In the genomic region with DNA sequence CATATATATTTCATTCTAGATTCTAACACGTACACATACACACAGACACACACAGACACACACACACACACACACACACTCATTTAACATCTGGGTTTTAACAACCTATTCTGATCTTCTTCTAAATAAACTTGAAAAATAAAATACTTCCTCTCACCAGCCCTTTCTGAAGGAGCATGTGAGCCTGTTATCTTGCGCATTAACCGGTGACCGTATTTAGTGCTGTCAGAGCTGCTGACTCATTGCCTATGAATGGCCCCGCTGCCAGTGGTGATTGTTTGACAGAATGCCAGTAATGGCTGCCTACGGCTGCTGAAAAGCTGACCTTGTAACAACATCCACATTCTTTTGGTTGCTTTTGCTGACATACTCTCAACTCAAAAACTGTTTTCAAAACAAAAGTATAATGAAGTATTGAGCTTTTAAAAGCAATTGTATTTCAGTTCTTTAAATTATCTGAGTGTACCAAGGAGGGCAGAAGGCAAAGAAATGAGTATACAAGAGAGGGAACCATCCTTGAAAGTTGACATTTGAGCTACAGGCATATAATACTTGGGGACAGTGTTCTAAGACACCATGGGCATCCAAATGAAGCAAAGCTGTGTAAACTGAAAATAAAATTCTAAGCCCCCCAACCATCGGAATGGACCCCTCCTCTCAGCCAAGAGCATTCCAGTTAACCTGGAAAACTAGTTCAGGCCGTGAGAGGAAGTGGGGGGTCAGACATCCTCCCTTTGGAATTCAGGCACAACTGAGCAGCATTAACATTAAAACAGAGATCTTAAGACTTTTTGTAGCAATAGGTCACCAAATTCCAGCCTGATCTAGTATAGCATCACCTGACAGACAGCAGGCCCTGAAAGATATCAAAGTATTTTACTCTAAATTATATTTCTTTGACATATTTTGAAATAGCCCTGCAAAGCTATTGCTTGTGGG, we compare ENCODE assay signal across 8 cellular contexts. TPM values are rescaled to one million over a fixed set of nuclear protein-coding genes. Genes with fewer than 3 reads are reported as not detected.
DNase-seq lines count a peak whose midpoint lies in the region; ATAC-seq and TF ChIP-seq lines count a peak whose summit lies in the region.

No MANE protein-coding gene starts in this region.

- H3K36me3 Mint-ChIP-seq in stimulated activated naive B cell treated with anti-CD40 and anti-IgM and Interleukin-4, amounts not matched to agents 10 μg/mL and 1 μg/mL and 100 μg/mL, for 72 hours, result no peaks in the 10 kb centered on the region

- peaks cover 10 to 16% of the 10 kb centered on the region in 2 donors for H3K27me3 Mint-ChIP-seq in stimulated activated naive B cell treated with anti-CD40 and anti-IgM and Interleukin-4, amounts not matched to agents 10 μg/mL and 1 μg/mL and 100 μg/mL, for 72 hours

- no peak for TF ChIP-seq CTCF in mucosa of descending colon (IDR thresholded peaks at IDR 0.05)

- no peaks in the 10 kb centered on the region for H3K4me1 Mint-ChIP-seq in stimulated activated naive B cell treated with anti-CD40 and anti-IgM and Interleukin-4, amounts not matched to agents 10 μg/mL and 1 μg/mL and 100 μg/mL, for 72 hours

- DNase-seq in AG08395 (ENCODE audit: low spot score), result peak; percentile 95
- DNase-seq in SHP77 treated with DMSO at 0.1 percent for 48 hours (lab: John Stamatoyannopoulos, UW), result peak; percentile 55
- peak; percentile 96 for DNase-seq in fibroblast of gingiva (ENCODE audit: low read depth)
- DNase-seq in mucosa of descending colon, result peak; percentile 58 to 74 (median 62)
- DNase-seq in stimulated activated naive B cell treated with anti-CD40 and anti-IgM and Interleukin-4, amounts not matched to agents 10 μg/mL and 1 μg/mL and 100 μg/mL, for 72 hours, result no peak
- DNase-seq in cerebellum (ENCODE audit: low spot score), result no peak
- DNase-seq in stimulated activated CD4-positive, alpha-beta T cell treated with anti-CD3 and anti-CD28 coated beads, Interleukin-4, amount 100 ng/mL, for 1 hour, result no peak

- intact Hi-C loops in mucosa of descending colon (cut with DNase I, micrococcal nuclease), result loop anchor here (5.0 to 10.0 kb wide), 2 partner anchors 115 to 127 kb away; no protein-coding TSS in a partner anchor

- H3K36me3 ChIP-seq in HUES64 (ENCODE audit: insufficient read depth, low read length) (no peaks in the 10 kb centered on the region), mucosa of descending colon (ENCODE audit: low read depth) (no peaks in the 10 kb centered on the region)

- WGBS in HUES64, result 3% methylated on average over 8 of the region's 8 CpGs

- peak overlapping the region; percentile 63 for H3K9ac ChIP-seq in HUES64 (ENCODE audit: low read depth, low read length)

- no peaks in the 10 kb centered on the region for H3K27me3 ChIP-seq in HUES64 (ENCODE audit: insufficient read depth, low read length)

- no peaks in the 10 kb centered on the region for H3K9me3 Mint-ChIP-seq in stimulated activated naive B cell treated with anti-CD40 and anti-IgM and Interleukin-4, amounts not matched to agents 10 μg/mL and 1 μg/mL and 100 μg/mL, for 72 hours

- H3K4me3 ChIP-seq in HUES64 (ENCODE audit: low read length), result peak overlapping the region; percentile 27
- H3K4me3 ChIP-seq in mucosa of descending colon, result no peak overlapping the region

- H3K4me1 ChIP-seq in HUES64 (ENCODE audit: insufficient read depth, low read length), result peaks cover 68% of the 10 kb centered on the region
- no peaks in the 10 kb centered on the region for H3K4me1 ChIP-seq in mucosa of descending colon (ENCODE audit: low read depth)

- no peak overlapping the region for H3K27ac Mint-ChIP-seq in stimulated activated naive B cell treated with anti-CD40 and anti-IgM and Interleukin-4, amounts not matched to agents 10 μg/mL and 1 μg/mL and 100 μg/mL, for 72 hours

- H3K4me3 Mint-ChIP-seq in stimulated activated naive B cell treated with anti-CD40 and anti-IgM and Interleukin-4, amounts not matched to agents 10 μg/mL and 1 μg/mL and 100 μg/mL, for 72 hours, result no peak overlapping the region

- peak overlapping the region; percentile 95 for H3K27ac ChIP-seq in HUES64 (ENCODE audit: low read depth, low read length)

- H3K9me3 ChIP-seq in HUES64 (ENCODE audit: insufficient read depth, low read depth, low read length), result no peaks in the 10 kb centered on the region
- H3K9me3 ChIP-seq in mucosa of descending colon, result no peaks in the 10 kb centered on the region

- peak; percentile 89 for ATAC-seq in mucosa of descending colon
- ATAC-seq in stimulated activated naive B cell treated with anti-CD40 and anti-IgM and Interleukin-4, amounts not matched to agents 10 μg/mL and 1 μg/mL and 100 μg/mL, for 72 hours (replicated peaks), result no peak

RNA-seq across cellular contexts. Expression of gene DTNA, which starts 50.2 kb away (rescaled TPM):
- polyA plus RNA-seq in HUES64 (2013, experiment 1 of 2), result 11.8 TPM
- polyA plus RNA-seq in HUES64 (2013, experiment 2 of 2), result 15.2 TPM
- total RNA-seq in mucosa of descending colon (10 to 100 TPM in 1 of 3 donors, 1 to 10 TPM in 2; 2.8 to 23.5 (median 7.4) TPM), cerebellum (86.1 TPM)

Comparison
In these comparisons a context has a peak if more than half of its experiments do, and no peak if none do; other contexts are left out.
1. DNase-seq: peak in AG08395 (single experiment), SHP77 treated with DMSO at 0.1 percent for 48 hours (single experiment), fibroblast of gingiva (single experiment) and mucosa of descending colon (3 of 3); none in stimulated activated naive B cell treated with anti-CD40 and anti-IgM and Interleukin-4, amounts not matched to agents 10 μg/mL and 1 μg/mL and 100 μg/mL, for 72 hours (single experiment), cerebellum (single experiment) and stimulated activated CD4-positive, alpha-beta T cell treated with anti-CD3 and anti-CD28 coated beads, Interleukin-4, amount 100 ng/mL, for 1 hour (single experiment).